11 cellular contexts compared by ENCODE assay signal in the genomic region with DNA sequence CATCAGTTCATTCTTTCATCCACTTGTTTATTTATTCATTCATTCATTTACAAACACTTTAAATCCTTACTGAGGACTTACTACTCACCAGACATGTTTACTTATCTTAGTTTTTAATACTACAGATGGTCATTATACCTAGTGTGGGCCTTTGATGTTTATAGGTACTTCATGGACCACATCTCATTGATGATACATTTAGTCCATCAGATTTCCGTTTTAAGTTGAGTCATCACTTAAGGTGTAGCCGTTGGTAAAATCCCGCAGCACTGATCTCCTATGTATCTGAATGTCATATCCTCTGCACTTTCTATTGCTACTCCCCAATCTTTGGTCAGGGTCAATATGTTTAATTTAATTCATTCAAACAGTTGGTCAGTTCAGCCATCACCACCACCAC.
"Had no signal": no experiment of that assay in that cellular context is flagged by ENCODE, and none has a peak within 500 bp of the region (broad histone marks: within the 10 kb centered on the region; RNA-seq: fewer than 3 reads in every experiment).

No MANE protein-coding gene starts in this region.

- H3K27ac Mint-ChIP-seq: activated naive CD4-positive, alpha-beta T cell treated with anti-CD3 and anti-CD28 coated beads for 36 hours had no signal

- DNase-seq: activated CD8-positive, alpha-beta memory T cell treated with anti-CD3 and anti-CD28 coated beads for 24 hours; activated naive CD4-positive, alpha-beta T cell treated with anti-CD3 and anti-CD28 coated beads for 36 hours; hypothalamus; kidney glomerular epithelial cell; pancreas; stimulated activated CD4-positive, alpha-beta T cell treated with anti-CD3 and anti-CD28 coated beads, Interleukin-15, amount 100 ng/mL, for 24 hours; stimulated activated CD4-positive, alpha-beta T cell treated with anti-CD3 and anti-CD28 coated beads, Interleukin-4, amount 100 ng/mL, for 4 hours; tibial artery; uterus had no signal

- H3K9me3 Mint-ChIP-seq: activated naive CD4-positive, alpha-beta T cell treated with anti-CD3 and anti-CD28 coated beads for 36 hours; neural crest cell had no signal

- H3K4me3 Mint-ChIP-seq: activated naive CD4-positive, alpha-beta T cell treated with anti-CD3 and anti-CD28 coated beads for 36 hours; neural crest cell had no signal

- H3K4me3 ChIP-seq: pancreas, tibial artery, uterus had no signal

- H3K9me3 ChIP-seq: pancreas, tibial artery, uterus had no signal

- H3K36me3 ChIP-seq: uterus had no signal

- FAIRE-seq: pancreas had no signal

- H3K27ac ChIP-seq: pancreas, tibial artery, uterus had no signal

- H3K27me3 ChIP-seq: pancreas, tibial artery, uterus had no signal

- ATAC-seq: esophagus mucosa, pancreas had no signal

- H3K4me1 ChIP-seq: pancreas, tibial artery, uterus had no signal
